25 cellular contexts compared by ENCODE assay signal in genomic region chr3:167810236-167810635, GRCh38.
"Had no signal": no experiment of that assay in that cellular context is flagged by ENCODE, and none has a peak within 500 bp of the region (broad histone marks: within the 10 kb centered on the region; RNA-seq: fewer than 3 reads in every experiment).

No MANE protein-coding gene starts in this region.

- DNase-seq: stimulated activated CD4-positive, alpha-beta T cell treated with anti-CD3 and anti-CD28 coated beads, Interleukin-2, amount 100 ng/mL, for 48 hours; stimulated activated CD4-positive, alpha-beta T cell treated with anti-CD3 and anti-CD28 coated beads, Interleukin-4, amount 100 ng/mL, for 1 hour; stimulated activated CD4-positive, alpha-beta T cell treated with anti-CD3 and anti-CD28 coated beads, Interleukin-4, amount 100 ng/mL, for 24 hours; stimulated activated CD4-positive, alpha-beta T cell treated with anti-CD3 and anti-CD28 coated beads, Interleukin-4, amount 100 ng/mL, for 4 hours; stimulated activated CD8-positive, alpha-beta memory T cell treated with anti-CD3 and anti-CD28 coated beads, Interleukin-4, amount 100 ng/mL, for 48 hours; stimulated activated naive B cell treated with anti-CD40 and anti-IgM and Interleukin-4, amounts not matched to agents 10 μg/mL and 1 μg/mL and 100 μg/mL, for 72 hours; stimulated activated naive CD4-positive, alpha-beta T cell; stimulated activated naive CD4-positive, alpha-beta T cell treated with Interleukin-2 at 50 U/mL for 16 hours; stimulated activated naive CD8-positive, alpha-beta T cell treated with anti-CD3 and anti-CD28 coated beads, Interleukin-15, amount 100 ng/mL, for 72 hours; stimulated activated naive CD8-positive, alpha-beta T cell treated with anti-CD3 and anti-CD28 coated beads, Interleukin-15, Interleukin-2, amounts not matched to agents 100 U/mL and 50 U/mL, for 24 hours; stomach; substantia nigra; testis; thyroid gland; tibial artery; transverse colon; trophoblast cell; upper lobe of left lung; uterus had no signal

- H3K4me3 ChIP-seq: stomach, suprapubic skin, testis, thoracic aorta, thyroid gland, tibial artery, tibial nerve, transverse colon, upper lobe of left lung, uterus, vagina had no signal

- ATAC-seq: stimulated activated effector memory CD8-positive, alpha-beta T cell treated with anti-CD3 and anti-CD28 coated beads, Interleukin-12 subunit alpha, Interleukin-12 subunit beta, amount 100 ng/mL, for 72 hours; stimulated activated memory B cell treated with anti-CD40 and anti-IgM and Interleukin-4, amounts not matched to agents 10 μg/mL and 1 μg/mL and 100 μg/mL, for 72 hours; stimulated activated naive B cell treated with anti-CD40 and anti-IgM and Interleukin-4, amounts not matched to agents 10 μg/mL and 1 μg/mL and 100 μg/mL, for 72 hours; stimulated activated naive CD8-positive, alpha-beta T cell treated with anti-CD3 and anti-CD28 coated beads, Interleukin-15, amount 100 ng/mL, for 72 hours; stimulated activated naive CD8-positive, alpha-beta T cell treated with anti-CD3 and anti-CD28 coated beads, Interleukin-15, Interleukin-2, amounts not matched to agents 100 U/mL and 50 U/mL, for 24 hours had no signal

- H3K27me3 ChIP-seq: stomach, suprapubic skin, testis, thyroid gland, tibial artery, tibial nerve, transverse colon, upper lobe of left lung, uterus, vagina had no signal

- H3K27ac ChIP-seq: stomach, suprapubic skin, testis, thyroid gland, transverse colon, upper lobe of left lung, uterus, vagina had no signal

- H3K9me3 ChIP-seq: stomach, suprapubic skin, testis, thoracic aorta, thyroid gland, tibial artery, tibial nerve, transverse colon, upper lobe of left lung, uterus, vagina had no signal

- H3K36me3 ChIP-seq: stomach, suprapubic skin, thoracic aorta, thyroid gland, tibial artery, tibial nerve, transverse colon, upper lobe of left lung, uterus, vagina had no signal
